Comparison of ENCODE assay signal across 1 cellular context in the genomic region with DNA sequence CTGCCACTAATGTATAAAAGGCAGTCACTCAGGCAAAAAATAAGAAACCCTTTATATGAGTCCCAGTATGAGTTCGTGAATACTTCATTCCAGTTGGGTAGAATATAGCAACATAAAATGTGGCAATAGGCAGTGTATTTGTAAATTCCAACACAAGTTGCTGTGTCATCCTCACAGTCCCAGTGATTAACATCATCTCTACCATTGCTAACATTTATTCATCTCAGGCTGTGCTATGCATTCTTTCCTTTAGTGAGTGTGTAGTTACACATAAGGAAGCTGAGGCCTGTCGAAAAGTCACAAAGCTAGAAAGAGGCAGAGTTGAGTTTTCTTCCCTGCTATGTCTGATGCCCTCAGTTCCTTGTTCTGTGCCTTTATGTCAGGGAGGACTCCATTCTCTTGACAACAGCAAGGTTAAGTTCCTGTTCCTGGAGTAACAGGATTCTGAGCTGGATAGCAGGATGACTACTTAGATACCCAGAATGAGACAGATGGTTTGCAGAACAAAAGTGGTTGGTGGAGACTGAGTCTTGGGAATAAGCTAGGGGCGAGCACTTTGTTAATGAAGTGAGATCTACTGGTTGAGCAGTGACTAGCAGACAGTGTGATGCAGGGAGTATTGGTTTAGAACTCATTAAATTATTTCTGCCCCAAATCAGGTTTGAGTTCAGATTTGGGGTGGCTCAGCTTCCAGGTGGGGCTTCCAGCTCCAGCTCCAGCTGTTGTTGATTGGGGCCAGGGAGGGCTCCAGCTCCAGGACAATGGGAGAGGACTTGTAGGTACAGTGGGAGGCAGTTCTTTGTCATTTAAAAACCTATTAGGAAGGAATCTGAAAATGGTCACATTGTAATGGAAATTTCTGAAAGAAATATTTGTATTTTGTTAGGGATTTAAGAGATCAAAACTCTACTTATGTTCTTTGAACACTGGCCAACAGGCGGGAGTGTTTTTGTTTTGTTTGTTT.
TF ChIP-seq lines count a peak whose summit lies in the region.

No MANE protein-coding gene starts in this region.

TF ChIP-seq in H1, 55 proteins besides CTCF, POLR2A, EP300 and RAD21:
- TF ChIP-seq CBX5 (IDR thresholded peaks at IDR 0.05; ENCODE audit: low read depth, low read length) = no peak
- TF ChIP-seq CREB1 (IDR thresholded peaks at IDR 0.05) = no peak
